Comparison of ENCODE assay signal across 8 cellular contexts in genomic region chr19:57664269-57665127, GRCh38. TPM values are rescaled to one million over a fixed set of nuclear protein-coding genes. Genes with fewer than 3 reads are reported as not detected.
A peak's percentile ranks its signal among the peaks of the same experiment; 100 is the strongest.
DNase-seq lines count a peak whose midpoint lies in the region; ATAC-seq and TF ChIP-seq lines count a peak whose summit lies in the region.

No MANE protein-coding gene starts in this region.

- ATAC-seq in T-helper 17 cell (peak; percentile 46), memory B cell (ENCODE audit: low read depth) (peak; percentile 53), HG03521 (IDR thresholded peaks at IDR 0.05; ENCODE audit: unreplicated experiment) (no peak), HG02852 (IDR thresholded peaks at IDR 0.05; ENCODE audit: unreplicated experiment) (no peak)

- H3K36me3 Mint-ChIP-seq in T-helper 17 cell (ENCODE audit: low read depth) (peaks cover 3% of the 10 kb centered on the region), memory B cell (no peaks in the 10 kb centered on the region)

- H3K9me3 Mint-ChIP-seq in memory B cell = peaks cover 1% of the 10 kb centered on the region

- H3K27ac Mint-ChIP-seq in T-helper 17 cell (no peak overlapping the region), memory B cell (peak overlapping the region; percentile 68)

- no peak for TF ChIP-seq POLR2A in testis (IDR thresholded peaks at IDR 0.05)

- H3K4me1 Mint-ChIP-seq in T-helper 17 cell (peaks cover 6% of the 10 kb centered on the region), memory B cell (peaks cover 5% of the 10 kb centered on the region)

- H3K27me3 Mint-ChIP-seq in T-helper 17 cell = peaks cover 38% of the 10 kb centered on the region
- peaks cover 17% of the 10 kb centered on the region for H3K27me3 Mint-ChIP-seq in memory B cell

- WGBS in testis, 2 donors = 1% methylated on average over 44 to 56 of the region's 64 CpGs

- POLR2A ChIA-PET in BJ (lab: Charles Lee) = no interaction called here

- TF ChIP-seq CTCF in BJ (IDR thresholded peaks at IDR 0.05; ENCODE audit: insufficient read depth, low read depth, low read length) (no peak), epithelial cell of proximal tubule (conservative IDR thresholded peaks at IDR 0.05; ENCODE audit: low read depth, low read length) (no peak), testis (IDR thresholded peaks at IDR 0.05) (no peak)

- H3K27me3 ChIP-seq in BJ (ENCODE audit: control insufficient read depth, insufficient read depth, low read length) (no peaks in the 10 kb centered on the region), testis (no peaks in the 10 kb centered on the region)

- H3K4me3 Mint-ChIP-seq in T-helper 17 cell (peak overlapping the region; percentile 87), memory B cell (peak overlapping the region; percentile 79)

- H3K4me3 ChIP-seq in BJ (ENCODE audit: low read depth, low read length) (peak overlapping the region; percentile 57), epithelial cell of proximal tubule (ENCODE audit: low read depth, low read length) (peak overlapping the region; percentile 65), testis (peak overlapping the region; percentile 39 to 52)

- H3K27ac ChIP-seq in testis = peak overlapping the region; percentile 4 to 11

- H3K9me3 ChIP-seq in T-helper 17 cell (ENCODE audit: control insufficient read depth, low read length, poor library complexity, severe bottlenecking) = peaks cover 2% of the 10 kb centered on the region
- no peaks in the 10 kb centered on the region for H3K9me3 ChIP-seq in testis

- DNase-seq in BJ (ENCODE audit: low read depth) (peak; percentile 3), HK-2 (ENCODE audit: unreplicated experiment) (peak; percentile 70), T-helper 17 cell (no peak), epithelial cell of proximal tubule (ENCODE audit: low read depth) (no peak), memory B cell (ENCODE audit: low spot score in 2 of 2) (peak; percentile 4 to 20), testis (peak; percentile 79)

- intact Hi-C loops in testis (cut with DNase I; ENCODE audit: low total_unique reads) = no loop called here

- H3K4me1 ChIP-seq in testis = peaks cover 6% of the 10 kb centered on the region

- H3K36me3 ChIP-seq in BJ (ENCODE audit: control insufficient read depth, insufficient read depth, low read length) = no peaks in the 10 kb centered on the region
- no peaks in the 10 kb centered on the region for H3K36me3 ChIP-seq in testis (ENCODE audit: low read depth, missing control alignments)

- CTCF ChIA-PET in BJ (lab: Yijun Ruan, JAX) = interaction anchor here (1.2 kb wide), 1 partner anchor 13 kb away, joined by 3 read pairs; no protein-coding TSS in a partner anchor

RNA-seq across cellular contexts. Expression of gene ZSCAN4, which starts 4.2 kb away (rescaled TPM):
- polyA plus RNA-seq in BJ (2011; rRNA removed) = not detected in 2 replicates
- polyA minus RNA-seq in BJ (2011; rRNA and poly(A)+ RNA removed) = not detected in 2 replicates
- not detected for total RNA-seq in T-helper 17 cell
- total RNA-seq in epithelial cell of proximal tubule = not detected in 2 replicates
- under 1 TPM; 0.12 to 0.24 TPM for total RNA-seq in testis
- 0.26 TPM for polyA plus RNA-seq in testis (ENCODE audit: insufficient read depth, low read depth, low replicate concordance)

RNA-seq across cellular contexts. Expression of gene ZNF551, which starts 17.3 kb away (rescaled TPM):
- polyA plus RNA-seq in BJ (2011; rRNA removed) (2.8 and 3.3 TPM in 2 replicates), testis (ENCODE audit: insufficient read depth, low read depth, low replicate concordance) (9.7 TPM)
- polyA minus RNA-seq in BJ (2011; rRNA and poly(A)+ RNA removed) = 3.3 and 3.6 TPM in 2 replicates
- total RNA-seq in T-helper 17 cell (10 to 100 TPM in 1 of 2 donors, 1 to 10 TPM in 1; 9.2 to 13.9 TPM), epithelial cell of proximal tubule (1.8 and 8.0 TPM in 2 replicates), testis (10 to 100 TPM; 22.9 to 30.8 TPM)

RNA-seq across cellular contexts. Expression of gene ZNF211, which starts 31.5 kb away (rescaled TPM):
- polyA plus RNA-seq in BJ (2011; rRNA removed) (7.8 and 11.3 TPM in 2 replicates), testis (ENCODE audit: insufficient read depth, low read depth, low replicate concordance) (11.1 TPM)
- polyA minus RNA-seq in BJ (2011; rRNA and poly(A)+ RNA removed) = 3.7 and 3.9 TPM in 2 replicates
- total RNA-seq in T-helper 17 cell (10 to 100 TPM; 27.7 to 33.7 TPM), epithelial cell of proximal tubule (2.7 and 6.6 TPM in 2 replicates), testis (10 to 100 TPM; 16.9 to 18.6 TPM)

RNA-seq across cellular contexts. Expression of gene ZNF154, which starts 44.5 kb away (rescaled TPM):
- 1.5 and 2.1 TPM in 2 replicates for polyA plus RNA-seq in BJ (2011; rRNA removed)
- polyA minus RNA-seq in BJ (2011; rRNA and poly(A)+ RNA removed) = 1.4 and 1.9 TPM in 2 replicates
- total RNA-seq in T-helper 17 cell = 10 to 100 TPM in 1 of 2 donors, 1 to 10 TPM in 1; 1.9 to 20.0 TPM
- 1.4 and 2.1 TPM in 2 replicates for total RNA-seq in epithelial cell of proximal tubule
- 1 to 10 TPM; 1.1 to 6.8 TPM for total RNA-seq in testis
- polyA plus RNA-seq in testis (ENCODE audit: insufficient read depth, low read depth, low replicate concordance) = 3.3 TPM

RNA-seq across cellular contexts. Expression of gene ZNF134, which starts 50.5 kb away (rescaled TPM):
- polyA plus RNA-seq in BJ (2011; rRNA removed) (6.5 and 8.1 TPM in 2 replicates), testis (ENCODE audit: insufficient read depth, low read depth, low replicate concordance) (11.2 TPM)
- 9.6 and 10.4 TPM in 2 replicates for polyA minus RNA-seq in BJ (2011; rRNA and poly(A)+ RNA removed)
- total RNA-seq in T-helper 17 cell (10 to 100 TPM; 20.9 to 22.7 TPM), epithelial cell of proximal tubule (11.9 and 16.8 TPM in 2 replicates), testis (10 to 100 TPM; 37.6 to 41.7 TPM)

Comparison
In these comparisons a context has a peak if more than half of its experiments do, and no peak if none do; other contexts are left out.
1. DNase-seq: peak in BJ (single experiment), HK-2 (single experiment), memory B cell (2 of 2) and testis (single experiment); none in T-helper 17 cell (0 of 3) and epithelial cell of proximal tubule (single experiment).
2. ATAC-seq: peak in T-helper 17 cell (single experiment) and memory B cell (single experiment); none in HG03521 (single experiment) and HG02852 (single experiment).
3. Peak in every context shown above with its lines, with median percentiles within 50 percentile points of each other: H3K4me3 ChIP-seq.